31 cellular contexts compared by ENCODE assay signal in genomic region chr3:105435277-105435676, GRCh38.
"Had no signal": no experiment of that assay in that cellular context is flagged by ENCODE, and none has a peak within 500 bp of the region (broad histone marks: within the 10 kb centered on the region; RNA-seq: fewer than 3 reads in every experiment).

No MANE protein-coding gene starts in this region.

- ATAC-seq: activated CD4-positive, alpha-beta T cell treated with anti-CD3 and anti-CD28 coated beads for 36 hours; activated CD8-positive, alpha-beta memory T cell treated with anti-CD3 and anti-CD28 coated beads, Interleukin-2, amount 10 ng/mL, durations not matched to agents 7 days and 5 days; activated CD8-positive, alpha-beta T cell treated with anti-CD3 and anti-CD28 coated beads, Interleukin-2, amount 10 ng/mL, durations not matched to agents 7 days and 5 days; activated naive CD8-positive, alpha-beta T cell treated with anti-CD3 and anti-CD28 coated beads, Interleukin-2, amount 50 U/mL, for 24 hours; body of pancreas; esophagus mucosa; T-helper 17 cell had no signal

- H3K36me3 Mint-ChIP-seq: activated CD8-positive, alpha-beta memory T cell treated with anti-CD3 and anti-CD28 coated beads, Interleukin-2, amount 10 ng/mL, durations not matched to agents 7 days and 5 days had no signal

- H3K4me3 Mint-ChIP-seq: activated CD4-positive, alpha-beta memory T cell treated with anti-CD3 and anti-CD28 coated beads for 36 hours; activated CD4-positive, alpha-beta T cell treated with anti-CD3 and anti-CD28 coated beads for 36 hours; activated CD4-positive, alpha-beta T cell treated with anti-CD3 and anti-CD28 coated beads, Interleukin-2, amount 10 ng/mL, durations not matched to agents 24 days and 14 days; activated CD8-positive, alpha-beta memory T cell treated with anti-CD3 and anti-CD28 coated beads, Interleukin-2, amount 10 ng/mL, durations not matched to agents 7 days and 5 days; activated CD8-positive, alpha-beta T cell treated with anti-CD3 and anti-CD28 coated beads, Interleukin-2, amount 10 ng/mL, durations not matched to agents 7 days and 5 days; activated naive CD4-positive, alpha-beta T cell treated with anti-CD3 and anti-CD28 coated beads for 36 hours; activated naive CD4-positive, alpha-beta T cell treated with anti-CD3 and anti-CD28 coated beads, Interleukin-2, amount 50 U/mL, for 24 hours; activated naive CD8-positive, alpha-beta T cell treated with anti-CD3 and anti-CD28 coated beads for 36 hours; activated naive CD8-positive, alpha-beta T cell treated with anti-CD3 and anti-CD28 coated beads, Interleukin-2, amount 50 U/mL, for 24 hours; activated T-helper 1 cell treated with anti-CD3 and anti-CD28 coated beads, Interleukin-12 subunit alpha, Interleukin-12 subunit beta, Interleukin-2, Interleukin-4 antibody, amounts not matched to agents 30 ng/mL and 10 ng/mL and 1 ng/mL, durations not matched to agents 14 hours and 24 hours and 36 hours; T-helper 17 cell; T-helper 2 cell treated with Interferon-gamma antibody and Interleukin-4, amounts not matched to agents 5 μg/mL and 100 μg/mL, for 36 hours had no signal

- H3K9me3 ChIP-seq: adrenal gland, body of pancreas, colonic mucosa had no signal

- H3K36me3 ChIP-seq: adrenal gland, colonic mucosa had no signal

- DNase-seq: activated CD4-positive, alpha-beta memory T cell treated with anti-CD3 and anti-CD28 coated beads for 36 hours; activated CD4-positive, alpha-beta T cell treated with anti-CD3 and anti-CD28 coated beads for 36 hours; activated CD4-positive, alpha-beta T cell treated with anti-CD3 and anti-CD28 coated beads, Interleukin-2, amount 10 ng/mL, durations not matched to agents 24 days and 14 days; activated CD4-positive, CD25-positive, alpha-beta regulatory T cell; activated CD4-positive, CD25-positive, alpha-beta regulatory T cell treated with anti-CD3 and anti-CD28 coated beads, Interleukin-2, amount 50 U/mL, for 72 hours; activated CD8-positive, alpha-beta memory T cell treated with anti-CD3 and anti-CD28 coated beads, Interleukin-2, amount 10 ng/mL, durations not matched to agents 7 days and 5 days; activated CD8-positive, alpha-beta memory T cell treated with anti-CD3 and anti-CD28 coated beads, Interleukin-2, amount 50 U/mL, for 4 hours; activated CD8-positive, alpha-beta T cell treated with anti-CD3 and anti-CD28 coated beads, Interleukin-2, amount 10 ng/mL, durations not matched to agents 7 days and 5 days; activated effector memory CD4-positive, alpha-beta T cell treated with anti-CD3 and anti-CD28 coated beads, Interleukin-2, amount 50 U/mL, for 16 hours; activated naive CD4-positive, alpha-beta T cell treated with anti-CD3 and anti-CD28 coated beads for 36 hours; activated naive CD8-positive, alpha-beta T cell treated with anti-CD3 and anti-CD28 coated beads for 36 hours; activated naive CD8-positive, alpha-beta T cell treated with anti-CD3 and anti-CD28 coated beads, Interleukin-2, amount 50 U/mL, for 24 hours; activated T-cell treated with anti-CD3 and anti-CD28 coated beads, Interleukin-2, amount 50 U/mL, for 1 hour; activated T-cell treated with anti-CD3 and anti-CD28 coated beads, Interleukin-2, amount 50 U/mL, for 48 hours; adrenal gland; amygdala; aorta; body of pancreas; caudate nucleus; colonic mucosa; effector CD8-positive, alpha-beta T cell; foreskin fibroblast; head of caudate nucleus; T-helper 1 cell; T-helper 17 cell; T1000 had no signal

- H3K27ac ChIP-seq: adrenal gland, body of pancreas, colonic mucosa had no signal

- H3K27ac Mint-ChIP-seq: activated CD4-positive, alpha-beta memory T cell treated with anti-CD3 and anti-CD28 coated beads for 36 hours; activated CD4-positive, alpha-beta T cell treated with anti-CD3 and anti-CD28 coated beads for 36 hours; activated CD4-positive, alpha-beta T cell treated with anti-CD3 and anti-CD28 coated beads, Interleukin-2, amount 10 ng/mL, durations not matched to agents 24 days and 14 days; activated CD8-positive, alpha-beta memory T cell treated with anti-CD3 and anti-CD28 coated beads, Interleukin-2, amount 10 ng/mL, durations not matched to agents 7 days and 5 days; activated CD8-positive, alpha-beta T cell treated with anti-CD3 and anti-CD28 coated beads, Interleukin-2, amount 10 ng/mL, durations not matched to agents 7 days and 5 days; activated naive CD4-positive, alpha-beta T cell treated with anti-CD3 and anti-CD28 coated beads for 36 hours; activated naive CD4-positive, alpha-beta T cell treated with anti-CD3 and anti-CD28 coated beads, Interleukin-2, amount 50 U/mL, for 24 hours; activated naive CD8-positive, alpha-beta T cell treated with anti-CD3 and anti-CD28 coated beads for 36 hours; activated naive CD8-positive, alpha-beta T cell treated with anti-CD3 and anti-CD28 coated beads, Interleukin-2, amount 50 U/mL, for 24 hours; activated T-helper 1 cell treated with anti-CD3 and anti-CD28 coated beads, Interleukin-12 subunit alpha, Interleukin-12 subunit beta, Interleukin-2, Interleukin-4 antibody, amounts not matched to agents 30 ng/mL and 10 ng/mL and 1 ng/mL, durations not matched to agents 14 hours and 24 hours and 36 hours; activated T-helper 2 cell treated with anti-CD3 and anti-CD28 coated beads, Interferon-gamma antibody, Interleukin-2, Interleukin-4, amounts not matched to agents 10 μg/mL and 5 μg/mL and 100 μg/mL, durations not matched to agents 14 hours and 24 hours and 36 hours; T-helper 17 cell; T-helper 2 cell treated with Interferon-gamma antibody and Interleukin-4, amounts not matched to agents 5 μg/mL and 100 μg/mL, for 36 hours had no signal

- H3K4me3 ChIP-seq: adrenal gland, body of pancreas, colonic mucosa had no signal

- H3K27me3 Mint-ChIP-seq: activated CD4-positive, alpha-beta memory T cell treated with anti-CD3 and anti-CD28 coated beads for 36 hours; activated CD4-positive, alpha-beta T cell treated with anti-CD3 and anti-CD28 coated beads, Interleukin-2, amount 10 ng/mL, durations not matched to agents 24 days and 14 days; activated CD8-positive, alpha-beta memory T cell treated with anti-CD3 and anti-CD28 coated beads, Interleukin-2, amount 10 ng/mL, durations not matched to agents 7 days and 5 days; activated naive CD8-positive, alpha-beta T cell treated with anti-CD3 and anti-CD28 coated beads for 36 hours; activated naive CD8-positive, alpha-beta T cell treated with anti-CD3 and anti-CD28 coated beads, Interleukin-2, amount 50 U/mL, for 24 hours; T-helper 17 cell had no signal

- H3K27me3 ChIP-seq: adrenal gland, body of pancreas, colonic mucosa had no signal

- H3K4me1 ChIP-seq: adrenal gland, colonic mucosa had no signal

- H3K4me1 Mint-ChIP-seq: activated CD4-positive, alpha-beta T cell treated with anti-CD3 and anti-CD28 coated beads for 36 hours; activated CD4-positive, alpha-beta T cell treated with anti-CD3 and anti-CD28 coated beads, Interleukin-2, amount 10 ng/mL, durations not matched to agents 24 days and 14 days; activated CD8-positive, alpha-beta memory T cell treated with anti-CD3 and anti-CD28 coated beads, Interleukin-2, amount 10 ng/mL, durations not matched to agents 7 days and 5 days; activated naive CD4-positive, alpha-beta T cell treated with anti-CD3 and anti-CD28 coated beads, Interleukin-2, amount 50 U/mL, for 24 hours; activated naive CD8-positive, alpha-beta T cell treated with anti-CD3 and anti-CD28 coated beads for 36 hours; activated naive CD8-positive, alpha-beta T cell treated with anti-CD3 and anti-CD28 coated beads, Interleukin-2, amount 50 U/mL, for 24 hours had no signal

- H3K9me3 Mint-ChIP-seq: activated CD4-positive, alpha-beta memory T cell treated with anti-CD3 and anti-CD28 coated beads for 36 hours; activated naive CD4-positive, alpha-beta T cell treated with anti-CD3 and anti-CD28 coated beads, Interleukin-2, amount 50 U/mL, for 24 hours; activated naive CD8-positive, alpha-beta T cell treated with anti-CD3 and anti-CD28 coated beads for 36 hours; activated T-helper 1 cell treated with anti-CD3 and anti-CD28 coated beads, Interleukin-12 subunit alpha, Interleukin-12 subunit beta, Interleukin-2, Interleukin-4 antibody, amounts not matched to agents 30 ng/mL and 10 ng/mL and 1 ng/mL, durations not matched to agents 14 hours and 24 hours and 36 hours; activated T-helper 2 cell treated with anti-CD3 and anti-CD28 coated beads, Interferon-gamma antibody, Interleukin-2, Interleukin-4, amounts not matched to agents 10 μg/mL and 5 μg/mL and 100 μg/mL, durations not matched to agents 14 hours and 24 hours and 36 hours; T-helper 2 cell treated with Interferon-gamma antibody and Interleukin-4, amounts not matched to agents 5 μg/mL and 100 μg/mL, for 36 hours had no signal
